ENCODE assay signal across 30 cellular contexts in genomic region chr15:33034588-33034987, GRCh38.
"Had no signal": no experiment of that assay in that cellular context is flagged by ENCODE, and none has a peak within 500 bp of the region (broad histone marks: within the 10 kb centered on the region; RNA-seq: fewer than 3 reads in every experiment).

No MANE protein-coding gene starts in this region.

- H3K4me1 ChIP-seq: ascending aorta, breast epithelium had no signal

- H3K9me3 ChIP-seq: ascending aorta, breast epithelium had no signal

- H3K4me3 ChIP-seq: ascending aorta, breast epithelium, cardiac muscle cell, coronary artery, dorsolateral prefrontal cortex had no signal

- H3K27me3 ChIP-seq: ascending aorta, breast epithelium, cardiac muscle cell, dorsolateral prefrontal cortex had no signal

- ATAC-seq: activated CD4-positive, alpha-beta T cell treated with anti-CD3 and anti-CD28 coated beads for 36 hours; activated CD8-positive, alpha-beta memory T cell treated with anti-CD3 and anti-CD28 coated beads, Interleukin-2, amount 10 ng/mL, durations not matched to agents 7 days and 5 days; activated CD8-positive, alpha-beta T cell treated with anti-CD3 and anti-CD28 coated beads, Interleukin-2, amount 10 ng/mL, durations not matched to agents 7 days and 5 days; activated naive CD4-positive, alpha-beta T cell treated with anti-CD3 and anti-CD28 coated beads, Interleukin-2, amount 50 U/mL, for 72 hours; activated T-cell treated with anti-CD3 and anti-CD28 coated beads, Interleukin-2, amount 50 U/mL, for 72 hours; esophagus mucosa; T-helper 17 cell had no signal

- DNase-seq: activated CD4-positive, alpha-beta memory T cell treated with anti-CD3 and anti-CD28 coated beads for 36 hours; activated CD4-positive, alpha-beta T cell treated with anti-CD3 and anti-CD28 coated beads for 36 hours; activated CD4-positive, alpha-beta T cell treated with anti-CD3 and anti-CD28 coated beads, Interleukin-2, amount 10 ng/mL, durations not matched to agents 24 days and 14 days; activated CD4-positive, CD25-positive, alpha-beta regulatory T cell; activated CD4-positive, CD25-positive, alpha-beta regulatory T cell treated with anti-CD3 and anti-CD28 coated beads, Interleukin-2, amount 50 U/mL, for 72 hours; activated CD8-positive, alpha-beta memory T cell treated with anti-CD3 and anti-CD28 coated beads, Interleukin-2, amount 10 ng/mL, durations not matched to agents 7 days and 5 days; activated CD8-positive, alpha-beta memory T cell treated with anti-CD3 and anti-CD28 coated beads, Interleukin-2, amount 50 U/mL, for 4 hours; activated CD8-positive, alpha-beta T cell treated with anti-CD3 and anti-CD28 coated beads, Interleukin-2, amount 10 ng/mL, durations not matched to agents 7 days and 5 days; activated gamma-delta T cell; activated naive CD4-positive, alpha-beta T cell; activated naive CD4-positive, alpha-beta T cell treated with anti-CD3 and anti-CD28 coated beads, Interleukin-2, amount 10 ng/mL, durations not matched to agents 7 days and 5 days; activated naive CD8-positive, alpha-beta T cell treated with anti-CD3 and anti-CD28 coated beads, Interleukin-2, amount 10 ng/mL, durations not matched to agents 7 days and 5 days; activated T-cell treated with anti-CD3 and anti-CD28 coated beads for 4 hours; activated T-cell treated with anti-CD3 and anti-CD28 coated beads, Interleukin-2, amount 50 U/mL, for 24 hours; activated T-cell treated with anti-CD3 and anti-CD28 coated beads, Interleukin-2, amount 50 U/mL, for 72 hours; central memory CD4-positive, alpha-beta T cell; cerebellar nuclear complex; dorsolateral prefrontal cortex; effector memory CD4-positive, alpha-beta T cell; endodermal cell; foreskin fibroblast; head of caudate nucleus; T-helper 17 cell; T1000 had no signal

- H3K27ac ChIP-seq: ascending aorta, breast epithelium, cardiac muscle cell, coronary artery, dorsolateral prefrontal cortex had no signal

- H3K36me3 ChIP-seq: ascending aorta, breast epithelium, cardiac muscle cell had no signal
